7 cellular contexts compared by ENCODE assay signal in genomic region chr6:142913511-142914047, GRCh38. TPM values are rescaled to one million over a fixed set of nuclear protein-coding genes. Genes with fewer than 3 reads are reported as not detected.
A peak's percentile ranks its signal among the peaks of the same experiment; 100 is the strongest.
DNase-seq lines count a peak whose midpoint lies in the region; ATAC-seq lines count a peak whose summit lies in the region.

No MANE protein-coding gene starts in this region.

- peaks cover 0 to 3% (median 0%) of the 10 kb centered on the region in 7 donors for H3K9me3 Mint-ChIP-seq in naive B cell

- H3K36me3 Mint-ChIP-seq in naive B cell = peaks cover 5 to 7% of the 10 kb centered on the region in 2 donors

- peaks cover 35 to 47% (median 46%) of the 10 kb centered on the region in 3 donors for H3K4me1 Mint-ChIP-seq in naive B cell

- peak; percentile 66 for DNase-seq in activated CD4-positive, alpha-beta T cell treated with anti-CD3 and anti-CD28 coated beads, Interleukin-2, amount 50 U/mL, for 1 hour
- DNase-seq in naive B cell (peak; percentile 86), EL (no peak), mesenteric fat pad (ENCODE audit: low spot score) (no peak), GOT3 (lab: John Stamatoyannopoulos, UW) (no peak)

- peak overlapping the region; percentile 34 to 84 (median 70) for H3K4me3 Mint-ChIP-seq in naive B cell

- peak overlapping the region; percentile 95 to 99 (median 99) for H3K27ac Mint-ChIP-seq in naive B cell

- ATAC-seq in GM19395 (IDR thresholded peaks at IDR 0.05; ENCODE audit: unreplicated experiment) (peak; percentile 96), HG03280 (IDR thresholded peaks at IDR 0.05; ENCODE audit: unreplicated experiment) (peak; percentile 96), naive B cell (ENCODE audit: low read depth in 2 of 2) (peak; percentile 95 to 96)

- no peaks in the 10 kb centered on the region for H3K27me3 Mint-ChIP-seq in naive B cell

RNA-seq across cellular contexts. Expression of gene HIVEP2, which starts 31.4 kb away (rescaled TPM):
- 10 to 100 TPM in 1 of 6 donors, 1 to 10 TPM in 5; 2.7 to 10.2 (median 5.4) TPM for polyA plus RNA-seq in naive B cell (ENCODE audit: low read depth in 6 of 6)
- 13.2 TPM for total RNA-seq in mesenteric fat pad

Comparison
In these comparisons a context has a peak if more than half of its experiments do, and no peak if none do; other contexts are left out.
1. DNase-seq: peak in activated CD4-positive, alpha-beta T cell treated with anti-CD3 and anti-CD28 coated beads, Interleukin-2, amount 50 U/mL, for 1 hour (single experiment) and naive B cell (single experiment); none in EL (single experiment), mesenteric fat pad (single experiment) and GOT3 (single experiment).
2. Peak in every context shown above with its lines, with median percentiles within 50 percentile points of each other: ATAC-seq.